In genomic region chr2:219430633-219431615, GRCh38 we compare ENCODE assay signal across 9 cellular contexts. TPM values are rescaled to one million over a fixed set of nuclear protein-coding genes. Genes with fewer than 3 reads are reported as not detected.
A peak's percentile ranks its signal among the peaks of the same experiment; 100 is the strongest.
DNase-seq lines count a peak whose midpoint lies in the region; ATAC-seq, FAIRE-seq and TF ChIP-seq lines count a peak whose summit lies in the region.
"Had no signal": no experiment of that assay in that cellular context is flagged by ENCODE, and none has a peak within 500 bp of the region (broad histone marks: within the 10 kb centered on the region; RNA-seq: fewer than 3 reads in every experiment).

No MANE protein-coding gene starts in this region.

- no peaks in the 10 kb centered on the region for H3K9me3 Mint-ChIP-seq in astrocyte (ENCODE audit: unreplicated experiment)
- H3K9me3 Mint-ChIP-seq in activated naive CD4-positive, alpha-beta T cell treated with anti-CD3 and anti-CD28 coated beads, Interleukin-2, amount 10 ng/mL, durations not matched to agents 7 days and 5 days: no peaks in the 10 kb centered on the region
- H3K9me3 Mint-ChIP-seq: activated naive CD4-positive, alpha-beta T cell treated with anti-CD3 and anti-CD28 coated beads, Interleukin-2, amount 50 U/mL, for 72 hours had no signal

- H3K27ac ChIP-seq in astrocyte (ENCODE audit: low read depth, low read length) (no peak overlapping the region), HepG2 (ENCODE audit: extremely low read length, insufficient read depth, low read length) (no peak overlapping the region)

- in situ Hi-C loops in HepG2 (cut with HindIII; ENCODE audit: extremely low pct_ligation_motif_present, low pct_unique_long_range_greater_than_20kb): no loop called here

- H3K36me3 Mint-ChIP-seq in astrocyte (ENCODE audit: low read depth, unreplicated experiment): peaks cover 2% of the 10 kb centered on the region
- H3K36me3 Mint-ChIP-seq in activated naive CD4-positive, alpha-beta T cell treated with anti-CD3 and anti-CD28 coated beads, Interleukin-2, amount 10 ng/mL, durations not matched to agents 7 days and 5 days: no peaks in the 10 kb centered on the region
- H3K36me3 Mint-ChIP-seq: activated naive CD4-positive, alpha-beta T cell treated with anti-CD3 and anti-CD28 coated beads, Interleukin-2, amount 50 U/mL, for 72 hours had no signal

- intact Hi-C loops in HepG2 (cut with micrococcal nuclease; ENCODE audit: unreplicated experiment): loop anchor here (1.0 to 2.0 kb wide), 2 partner anchors 28 to 99 kb away; no protein-coding TSS in a partner anchor

- CTCF ChIA-PET in HepG2 (lab: Yijun Ruan, JAX; ENCODE audit: low intra/inter-chr PET ratio, low total read pairs): interaction anchor here (1.6 kb wide), 1 partner anchor 99 kb away, joined by 11 read pairs; no protein-coding TSS in a partner anchor
- CTCF ChIA-PET in activated naive CD4-positive, alpha-beta T cell treated with anti-CD3 and anti-CD28 coated beads, Interleukin-2, amount 10 ng/mL, durations not matched to agents 7 days and 5 days (lab: Charles Lee): interaction anchor here (1.1 to 1.6 kb wide), 3 partner anchors 27 to 110 kb away, joined by 3 to 5 read pairs (median 3); no protein-coding TSS in a partner anchor

- TF ChIP-seq EP300 in HepG2 (IDR thresholded peaks at IDR 0.05; ENCODE audit: low read depth in 2 of 2, low read length in 2 of 2): no peak
- TF ChIP-seq EP300 in HepG2 (CRISPR knock-in tag; IDR thresholded peaks at IDR 0.05; ENCODE audit: borderline replicate concordance): no peak

- H3K27ac Mint-ChIP-seq in astrocyte (ENCODE audit: unreplicated experiment): no peak overlapping the region
- H3K27ac Mint-ChIP-seq in activated naive CD4-positive, alpha-beta T cell treated with anti-CD3 and anti-CD28 coated beads, Interleukin-2, amount 10 ng/mL, durations not matched to agents 7 days and 5 days: no peak overlapping the region
- H3K27ac Mint-ChIP-seq: activated naive CD4-positive, alpha-beta T cell treated with anti-CD3 and anti-CD28 coated beads, Interleukin-2, amount 50 U/mL, for 72 hours had no signal

- H3K27me3 ChIP-seq in astrocyte (ENCODE audit: insufficient read depth, low read length) (no peaks in the 10 kb centered on the region), HepG2 (ENCODE audit: control insufficient read depth in 1 of 2, insufficient read depth in 2 of 2, low read length in 2 of 2) (peaks cover 16 to 62% of the 10 kb centered on the region in 2 experiments)

- TF ChIP-seq POLR2A in HepG2 (IDR thresholded peaks at IDR 0.05; ENCODE audit: insufficient read depth in 1 of 2, low read depth in 2 of 2, low read length in 2 of 2): no peak

- DNase-seq in AG10803 (ENCODE audit: low read depth) (peak; percentile 48), HuH-7 (ENCODE audit: low spot score) (peak; percentile 66), astrocyte (ENCODE audit: low read depth) (peak; percentile 41), HepG2 (ENCODE audit: low spot score) (peak; percentile 21)
- DNase-seq in activated T-cell treated with anti-CD3 and anti-CD28 coated beads, Interleukin-2, amount 50 U/mL, for 1 hour: no peak
- no peak for DNase-seq in activated naive CD4-positive, alpha-beta T cell treated with anti-CD3 and anti-CD28 coated beads, Interleukin-2, amount 10 ng/mL, durations not matched to agents 7 days and 5 days
- no peak for DNase-seq in activated naive CD4-positive, alpha-beta T cell treated with anti-CD3 and anti-CD28 coated beads, Interleukin-2, amount 50 U/mL, for 16 hours

- H2AFZ ChIP-seq in astrocyte (ENCODE audit: low read depth, low read length) (peak overlapping the region; percentile 52), HepG2 (ENCODE audit: low read length) (no peak overlapping the region)

- H3K79me2 ChIP-seq in astrocyte (ENCODE audit: insufficient read depth, low read length) (no peaks in the 10 kb centered on the region), HepG2 (ENCODE audit: insufficient read depth, low read length) (no peaks in the 10 kb centered on the region)

- no TSS peak for BruUV-seq in HepG2 (replicated peaks; lab: Mats Ljungman, UMichigan)

- no peaks in the 10 kb centered on the region for H3K36me3 ChIP-seq in astrocyte (ENCODE audit: insufficient read depth, low read length)
- no peaks in the 10 kb centered on the region for H3K36me3 ChIP-seq in HepG2 (replicated peaks in 1 of 2; ENCODE audit: control insufficient read depth in 1 of 2, insufficient read depth in 2 of 2, low read length in 2 of 2)

- peaks cover 26% of the 10 kb centered on the region for H3K27me3 Mint-ChIP-seq in astrocyte (ENCODE audit: low read depth, unreplicated experiment)
- peaks cover 47% of the 10 kb centered on the region for H3K27me3 Mint-ChIP-seq in activated naive CD4-positive, alpha-beta T cell treated with anti-CD3 and anti-CD28 coated beads, Interleukin-2, amount 10 ng/mL, durations not matched to agents 7 days and 5 days

- H3K9me3 ChIP-seq in astrocyte (ENCODE audit: insufficient read depth, low read depth, low read length) (no peaks in the 10 kb centered on the region), HepG2 (ENCODE audit: low read length) (no peaks in the 10 kb centered on the region)

- H3K9ac ChIP-seq in astrocyte (ENCODE audit: low read length) (no peak overlapping the region), HepG2 (ENCODE audit: insufficient read depth, low read depth, low read length) (no peak overlapping the region)

- POLR2A ChIA-PET in HepG2 (lab: Yijun Ruan, JAX): no interaction called here

- H3K4me3 Mint-ChIP-seq in astrocyte (ENCODE audit: unreplicated experiment): no peak overlapping the region
- H3K4me3 Mint-ChIP-seq in activated naive CD4-positive, alpha-beta T cell treated with anti-CD3 and anti-CD28 coated beads, Interleukin-2, amount 10 ng/mL, durations not matched to agents 7 days and 5 days: no peak overlapping the region

- ATAC-seq in HepG2 (peak; percentile 91), HG02840 (IDR thresholded peaks at IDR 0.05; ENCODE audit: low FRiP score, unreplicated experiment) (no peak)

- H3K4me1 ChIP-seq in astrocyte (ENCODE audit: insufficient read depth, low read length) (peaks cover 14% of the 10 kb centered on the region), HepG2 (ENCODE audit: insufficient read depth, low read length) (no peaks in the 10 kb centered on the region)

- TF ChIP-seq CTCF in AG10803 (conservative IDR thresholded peaks at IDR 0.05; ENCODE audit: low read length): peak; percentile 46
- no peak for TF ChIP-seq CTCF in astrocyte (IDR thresholded peaks at IDR 0.05; ENCODE audit: insufficient read depth, low read depth, low read length)
- peak; percentile 77 for TF ChIP-seq CTCF in HepG2 (CRISPR knock-in tag; IDR thresholded peaks at IDR 0.05)

- no peak overlapping the region for H3K4me3 ChIP-seq in AG10803 (ENCODE audit: low read length)
- no peak overlapping the region for H3K4me3 ChIP-seq in astrocyte (ENCODE audit: insufficient read depth, low read depth, low read length)
- no peak overlapping the region for H3K4me3 ChIP-seq in HepG2 (replicated peaks in 1 of 3; ENCODE audit: insufficient read depth in 1 of 3, low read depth in 2 of 3, low read length in 3 of 3)

- WGBS in HepG2 (ENCODE audit: low lambda C conversion rate): 22% methylated on average over 9 of the region's 9 CpGs

- peak; percentile 64 for TF ChIP-seq RAD21 in HepG2 (CRISPR knock-in tag; IDR thresholded peaks at IDR 0.05)

- FAIRE-seq in astrocyte (lab: Jason Lieb, UNC) (no peak), HepG2 (lab: Jason Lieb, UNC) (no peak)

- H3K4me2 ChIP-seq in astrocyte (ENCODE audit: low read length) (no peak overlapping the region), HepG2 (ENCODE audit: low read depth, low read length) (no peak overlapping the region)

- H3K4me1 Mint-ChIP-seq in astrocyte (ENCODE audit: low read depth, unreplicated experiment): peaks cover 20% of the 10 kb centered on the region
- no peaks in the 10 kb centered on the region for H3K4me1 Mint-ChIP-seq in activated naive CD4-positive, alpha-beta T cell treated with anti-CD3 and anti-CD28 coated beads, Interleukin-2, amount 10 ng/mL, durations not matched to agents 7 days and 5 days

- no peaks in the 10 kb centered on the region for H4K20me1 ChIP-seq in astrocyte (ENCODE audit: insufficient read depth, low read length)
- H4K20me1 ChIP-seq in HepG2 (ENCODE audit: insufficient read depth, low read length): no peaks in the 10 kb centered on the region; the same call in 1 of the 2 replicates

RNA-seq across cellular contexts. Expression of gene SPEG, which starts 3.7 kb away (rescaled TPM):
- total RNA-seq in astrocyte (71.2 and 76.1 TPM in 2 replicates), HepG2 (2016; rRNA removed; fragmentation: Illumina TruSeq; extraction: Trizol) (0.18 TPM in 1 of 2 replicates, not detected in the other)
- 0.51 TPM in 1 of 2 replicates, not detected in the other for total RNA-seq in HepG2 (2016; cell fraction: cytosol; rRNA removed; fragmentation: Illumina TruSeq; extraction: Trizol; ENCODE audit: low read depth)
- total RNA-seq in HepG2 (2016; cell fraction: insoluble cytoplasmic fraction; rRNA removed; fragmentation: Illumina TruSeq; extraction: Trizol): 0.06 TPM in 1 of 2 replicates, not detected in the other
- 0.12 and 1.1 TPM in 2 replicates for total RNA-seq in HepG2 (2016; cell fraction: membrane; rRNA removed; fragmentation: Illumina TruSeq; extraction: Trizol)
- total RNA-seq in HepG2 (2016; cell fraction: nucleus; rRNA removed; fragmentation: Illumina TruSeq; extraction: Trizol): 0.71 TPM in 1 of 2 replicates, not detected in the other
- polyA plus RNA-seq in HepG2 (2011; rRNA removed): 0.24 and 0.94 TPM in 2 replicates
- polyA plus RNA-seq in HepG2 (2011; cell fraction: cytosol; rRNA removed): 0.13 and 0.20 TPM in 2 replicates
- 0.45 and 1.0 TPM in 2 replicates for polyA plus RNA-seq in HepG2 (2011; cell fraction: nucleus; rRNA removed)
- 0.93 and 1.4 TPM in 2 replicates for polyA plus RNA-seq in HepG2 (2012)
- 0.38 and 0.63 TPM in 2 replicates for polyA plus RNA-seq in HepG2 (2016; cell fraction: cytosol; fragmentation: Illumina TruSeq; extraction: Trizol; ENCODE audit: low read depth)
- polyA plus RNA-seq in HepG2 (2016; cell fraction: insoluble cytoplasmic fraction; fragmentation: Illumina TruSeq; extraction: Trizol; ENCODE audit: low read depth): 0.98 TPM in 1 of 2 replicates, not detected in the other
- 0.58 and 1.4 TPM in 2 replicates for polyA plus RNA-seq in HepG2 (2016; cell fraction: membrane; fragmentation: Illumina TruSeq; extraction: Trizol; ENCODE audit: low read depth)
- 0.41 TPM in 1 of 2 replicates, not detected in the other for polyA plus RNA-seq in HepG2 (2016; cell fraction: nucleus; fragmentation: Illumina TruSeq; extraction: Trizol; ENCODE audit: insufficient read depth, low read depth)
- polyA minus RNA-seq in HepG2 (2011; rRNA and poly(A)+ RNA removed; ENCODE audit: low replicate concordance): 0.44 and 4.0 TPM in 2 replicates
- not detected in 2 replicates for polyA minus RNA-seq in HepG2 (2011; cell fraction: cytosol; rRNA and poly(A)+ RNA removed)
- 0.37 and 1.8 TPM in 2 replicates for polyA minus RNA-seq in HepG2 (2011; cell fraction: nucleus; rRNA and poly(A)+ RNA removed)

RNA-seq across cellular contexts. Expression of gene DES, which starts 12.7 kb away (rescaled TPM):
- 5.2 and 5.4 TPM in 2 replicates for total RNA-seq in astrocyte
- not detected in 2 replicates for total RNA-seq in HepG2 (2016; rRNA removed; fragmentation: Illumina TruSeq; extraction: Trizol)
- total RNA-seq in HepG2 (2016; cell fraction: cytosol; rRNA removed; fragmentation: Illumina TruSeq; extraction: Trizol; ENCODE audit: low read depth): 0.10 TPM in 1 of 2 replicates, not detected in the other
- not detected in 2 replicates for total RNA-seq in HepG2 (2016; cell fraction: insoluble cytoplasmic fraction; rRNA removed; fragmentation: Illumina TruSeq; extraction: Trizol)
- not detected in 2 replicates for total RNA-seq in HepG2 (2016; cell fraction: membrane; rRNA removed; fragmentation: Illumina TruSeq; extraction: Trizol)
- total RNA-seq in HepG2 (2016; cell fraction: nucleus; rRNA removed; fragmentation: Illumina TruSeq; extraction: Trizol): not detected in 2 replicates
- polyA plus RNA-seq in HepG2 (2011; rRNA removed): 0.21 TPM in 1 of 2 replicates, not detected in the other
- 0.05 and 0.09 TPM in 2 replicates for polyA plus RNA-seq in HepG2 (2011; cell fraction: cytosol; rRNA removed)
- polyA plus RNA-seq in HepG2 (2011; cell fraction: nucleus; rRNA removed): 0.51 TPM in 1 of 2 replicates, not detected in the other
- not detected in 2 replicates for polyA plus RNA-seq in HepG2 (2012)
- polyA plus RNA-seq in HepG2 (2016; cell fraction: cytosol; fragmentation: Illumina TruSeq; extraction: Trizol; ENCODE audit: low read depth): not detected in 2 replicates
- not detected in 2 replicates for polyA plus RNA-seq in HepG2 (2016; cell fraction: insoluble cytoplasmic fraction; fragmentation: Illumina TruSeq; extraction: Trizol; ENCODE audit: low read depth)
- not detected in 2 replicates for polyA plus RNA-seq in HepG2 (2016; cell fraction: membrane; fragmentation: Illumina TruSeq; extraction: Trizol; ENCODE audit: low read depth)
- polyA plus RNA-seq in HepG2 (2016; cell fraction: nucleus; fragmentation: Illumina TruSeq; extraction: Trizol; ENCODE audit: insufficient read depth, low read depth): not detected in 2 replicates
- 0.06 and 8.3 TPM in 2 replicates for polyA minus RNA-seq in HepG2 (2011; rRNA and poly(A)+ RNA removed; ENCODE audit: low replicate concordance)
- polyA minus RNA-seq in HepG2 (2011; cell fraction: cytosol; rRNA and poly(A)+ RNA removed): not detected in 2 replicates
- polyA minus RNA-seq in HepG2 (2011; cell fraction: nucleus; rRNA and poly(A)+ RNA removed): not detected in 2 replicates
- total RNA-seq: activated naive CD4-positive, alpha-beta T cell treated with anti-CD3 and anti-CD28 coated beads, Interleukin-2, amount 50 U/mL, for 72 hours had no signal

RNA-seq across cellular contexts. Expression of gene DNPEP, which starts 43.2 kb away (rescaled TPM):
- total RNA-seq in astrocyte: 44.8 and 53.9 TPM in 2 replicates
- total RNA-seq in HepG2 (2016; rRNA removed; fragmentation: Illumina TruSeq; extraction: Trizol): 103 and 104 TPM in 2 replicates
- 50.2 and 51.7 TPM in 2 replicates for total RNA-seq in HepG2 (2016; cell fraction: cytosol; rRNA removed; fragmentation: Illumina TruSeq; extraction: Trizol; ENCODE audit: low read depth)
- 93.4 and 106 TPM in 2 replicates for total RNA-seq in HepG2 (2016; cell fraction: insoluble cytoplasmic fraction; rRNA removed; fragmentation: Illumina TruSeq; extraction: Trizol)
- 77.6 and 92.7 TPM in 2 replicates for total RNA-seq in HepG2 (2016; cell fraction: membrane; rRNA removed; fragmentation: Illumina TruSeq; extraction: Trizol)
- 62.5 and 67.1 TPM in 2 replicates for total RNA-seq in HepG2 (2016; cell fraction: nucleus; rRNA removed; fragmentation: Illumina TruSeq; extraction: Trizol)
- 109 and 130 TPM in 2 replicates for polyA plus RNA-seq in HepG2 (2011; rRNA removed)
- polyA plus RNA-seq in HepG2 (2011; cell fraction: cytosol; rRNA removed): 66.5 and 97.7 TPM in 2 replicates
- 277 and 306 TPM in 2 replicates for polyA plus RNA-seq in HepG2 (2011; cell fraction: nucleus; rRNA removed)
- polyA plus RNA-seq in HepG2 (2012): 76.3 and 101 TPM in 2 replicates
- 62.5 and 80.3 TPM in 2 replicates for polyA plus RNA-seq in HepG2 (2016; cell fraction: cytosol; fragmentation: Illumina TruSeq; extraction: Trizol; ENCODE audit: low read depth)
- 93.7 and 94.8 TPM in 2 replicates for polyA plus RNA-seq in HepG2 (2016; cell fraction: insoluble cytoplasmic fraction; fragmentation: Illumina TruSeq; extraction: Trizol; ENCODE audit: low read depth)
- polyA plus RNA-seq in HepG2 (2016; cell fraction: membrane; fragmentation: Illumina TruSeq; extraction: Trizol; ENCODE audit: low read depth): 72.3 and 84.5 TPM in 2 replicates
- polyA plus RNA-seq in HepG2 (2016; cell fraction: nucleus; fragmentation: Illumina TruSeq; extraction: Trizol; ENCODE audit: insufficient read depth, low read depth): 145 and 149 TPM in 2 replicates
- polyA minus RNA-seq in HepG2 (2011; rRNA and poly(A)+ RNA removed; ENCODE audit: low replicate concordance): 78.0 and 193 TPM in 2 replicates
- 37.2 and 45.9 TPM in 2 replicates for polyA minus RNA-seq in HepG2 (2011; cell fraction: cytosol; rRNA and poly(A)+ RNA removed)
- polyA minus RNA-seq in HepG2 (2011; cell fraction: nucleus; rRNA and poly(A)+ RNA removed): 77.3 and 82.6 TPM in 2 replicates

Comparison
In these comparisons a context has a peak if more than half of its experiments do, and no peak if none do; other contexts are left out.
1. DNase-seq: peak in AG10803 (single experiment), HuH-7 (single experiment), astrocyte (single experiment) and HepG2 (single experiment); none in activated T-cell treated with anti-CD3 and anti-CD28 coated beads, Interleukin-2, amount 50 U/mL, for 1 hour (single experiment), activated naive CD4-positive, alpha-beta T cell treated with anti-CD3 and anti-CD28 coated beads, Interleukin-2, amount 10 ng/mL, durations not matched to agents 7 days and 5 days (single experiment) and activated naive CD4-positive, alpha-beta T cell treated with anti-CD3 and anti-CD28 coated beads, Interleukin-2, amount 50 U/mL, for 16 hours (single experiment).
2. RNA of gene SPEG, which starts 3.7 kb away (total RNA-seq): 71.2 to 76.1 TPM in astrocyte; 0.06 to 1.1 TPM in HepG2; every median in the first group is over 10 times any median in the second.